Comparison of ENCODE assay signal across 1 cellular context in genomic region chr17:33908363-33909064, GRCh38.
A peak's percentile ranks its signal among the peaks of the same experiment; 100 is the strongest.
TF ChIP-seq lines count a peak whose summit lies in the region.

No MANE protein-coding gene starts in this region.

TF ChIP-seq in K562, 482 proteins besides CTCF, POLR2A, EP300 and RAD21 (continued from another document and continues in another):
- peak; percentile 70 for TF ChIP-seq HMGN3 (IDR thresholded peaks at IDR 0.05; ENCODE audit: borderline replicate concordance, extremely low read depth, insufficient read length, low read depth, low read length)
- TF ChIP-seq ZNF76 (CRISPR knock-in tag; IDR thresholded peaks at IDR 0.05; ENCODE audit: borderline replicate concordance): peak; percentile 99
- TF ChIP-seq ZKSCAN3 (CRISPR knock-in tag; IDR thresholded peaks at IDR 0.05): peak; percentile 43; the same call in 1 of the 2 replicates
- peak; percentile 92 for TF ChIP-seq ZNF79 (CRISPR knock-in tag; IDR thresholded peaks at IDR 0.05; ENCODE audit: low read depth)
- TF ChIP-seq ZNF384 (IDR thresholded peaks at IDR 0.05; ENCODE audit: low read depth, low read length): no peak
- TF ChIP-seq REST (CRISPR knock-in tag; IDR thresholded peaks at IDR 0.05; ENCODE audit: low read depth): 0 out of 2 replicates have a peak, but pooled peaks have one; percentile 61
- TF ChIP-seq ZNF589 (CRISPR knock-in tag; IDR thresholded peaks at IDR 0.05; ENCODE audit: low read depth): peak; percentile 61; the same call in 1 of the 2 replicates
- peak; percentile 66; the same call in 1 of the 2 replicates for TF ChIP-seq HBP1 (CRISPR knock-in tag; IDR thresholded peaks at IDR 0.05)
- peak; percentile 48; the same call in 1 of the 2 replicates for TF ChIP-seq GATA2 (CRISPR knock-in tag; IDR thresholded peaks at IDR 0.05)
- TF ChIP-seq ZNF561 (CRISPR knock-in tag; conservative IDR thresholded peaks at IDR 0.05): peak; percentile 77; the same call in 1 of the 2 replicates
- peak; percentile 91 for TF ChIP-seq PYGO2 (tag; IDR thresholded peaks at IDR 0.05)
- peak; percentile 99 for TF ChIP-seq ZNF583 (CRISPR knock-in tag; IDR thresholded peaks at IDR 0.05)
- TF ChIP-seq, protein P1, sequence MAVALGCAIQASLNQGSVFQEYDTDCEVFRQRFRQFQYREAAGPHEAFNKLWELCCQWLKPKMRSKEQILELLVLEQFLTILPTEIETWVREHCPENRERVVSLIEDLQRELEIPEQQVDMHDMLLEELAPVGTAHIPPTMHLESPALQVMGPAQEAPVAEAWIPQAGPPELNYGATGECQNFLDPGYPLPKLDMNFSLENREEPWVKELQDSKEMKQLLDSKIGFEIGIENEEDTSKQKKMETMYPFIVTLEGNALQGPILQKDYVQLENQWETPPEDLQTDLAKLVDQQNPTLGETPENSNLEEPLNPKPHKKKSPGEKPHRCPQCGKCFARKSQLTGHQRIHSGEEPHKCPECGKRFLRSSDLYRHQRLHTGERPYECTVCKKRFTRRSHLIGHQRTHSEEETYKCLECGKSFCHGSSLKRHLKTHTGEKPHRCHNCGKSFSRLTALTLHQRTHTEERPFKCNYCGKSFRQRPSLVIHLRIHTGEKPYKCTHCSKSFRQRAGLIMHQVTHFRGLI (CRISPR knock-in tag; IDR thresholded peaks at IDR 0.05): peak; percentile 96
- TF ChIP-seq ZBTB43 (CRISPR knock-in tag; IDR thresholded peaks at IDR 0.05): no peak
- TF ChIP-seq HINFP (tag; conservative IDR thresholded peaks at IDR 0.05; ENCODE audit: low read depth): peak; percentile 95
- TF ChIP-seq ZFPM2 (CRISPR knock-in tag; IDR thresholded peaks at IDR 0.05): peak; percentile 89; the same call in 1 of the 2 replicates
- no peak for TF ChIP-seq TFAM (CRISPR knock-in tag; conservative IDR thresholded peaks at IDR 0.05)
- peak; percentile 77; the same call in 1 of the 2 replicates for TF ChIP-seq ZNF75A (CRISPR knock-in tag; IDR thresholded peaks at IDR 0.05)
- TF ChIP-seq ZNF830 (CRISPR knock-in tag; IDR thresholded peaks at IDR 0.05): peak; percentile 94
- peak; percentile 88 for TF ChIP-seq SMARCA4 (IDR thresholded peaks at IDR 0.05)
- no peak for TF ChIP-seq SFPQ (IDR thresholded peaks at IDR 0.05; ENCODE audit: low read depth, low read length)
- TF ChIP-seq, protein P2, sequence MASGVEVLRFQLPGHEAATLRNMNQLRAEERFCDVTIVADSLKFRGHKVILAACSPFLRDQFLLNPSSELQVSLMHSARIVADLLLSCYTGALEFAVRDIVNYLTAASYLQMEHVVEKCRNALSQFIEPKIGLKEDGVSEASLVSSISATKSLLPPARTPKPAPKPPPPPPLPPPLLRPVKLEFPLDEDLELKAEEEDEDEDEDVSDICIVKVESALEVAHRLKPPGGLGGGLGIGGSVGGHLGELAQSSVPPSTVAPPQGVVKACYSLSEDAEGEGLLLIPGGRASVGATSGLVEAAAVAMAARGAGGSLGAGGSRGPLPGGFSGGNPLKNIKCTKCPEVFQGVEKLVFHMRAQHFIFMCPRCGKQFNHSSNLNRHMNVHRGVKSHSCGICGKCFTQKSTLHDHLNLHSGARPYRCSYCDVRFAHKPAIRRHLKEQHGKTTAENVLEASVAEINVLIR (CRISPR knock-in tag; IDR thresholded peaks at IDR 0.05): peak; percentile 81
- TF ChIP-seq ELF1 (tag; IDR thresholded peaks at IDR 0.05): peak; percentile 59
- TF ChIP-seq MBD1 (CRISPR knock-in tag; IDR thresholded peaks at IDR 0.05): peak; percentile 87
- peak; percentile 84; the same call in 1 of the 2 replicates for TF ChIP-seq CTBP1 (IDR thresholded peaks at IDR 0.05; ENCODE audit: borderline replicate concordance)
- peak; percentile 97 for TF ChIP-seq MTF1 (CRISPR knock-in tag; IDR thresholded peaks at IDR 0.05; ENCODE audit: borderline replicate concordance)
- TF ChIP-seq ZNF224 (CRISPR knock-in tag; IDR thresholded peaks at IDR 0.05): no peak
- no peak for TF ChIP-seq FOS (IDR thresholded peaks at IDR 0.05; ENCODE audit: extremely low read depth, insufficient read length)
- TF ChIP-seq NFE2 (IDR thresholded peaks at IDR 0.05; ENCODE audit: low read depth): peak; percentile 88
- TF ChIP-seq KLF16 (IDR thresholded peaks at IDR 0.05): peak; percentile 36; the same call in 1 of the 2 replicates
- no peak for TF ChIP-seq SP1 (CRISPR knock-in tag; IDR thresholded peaks at IDR 0.05)
- TF ChIP-seq, protein P3, sequence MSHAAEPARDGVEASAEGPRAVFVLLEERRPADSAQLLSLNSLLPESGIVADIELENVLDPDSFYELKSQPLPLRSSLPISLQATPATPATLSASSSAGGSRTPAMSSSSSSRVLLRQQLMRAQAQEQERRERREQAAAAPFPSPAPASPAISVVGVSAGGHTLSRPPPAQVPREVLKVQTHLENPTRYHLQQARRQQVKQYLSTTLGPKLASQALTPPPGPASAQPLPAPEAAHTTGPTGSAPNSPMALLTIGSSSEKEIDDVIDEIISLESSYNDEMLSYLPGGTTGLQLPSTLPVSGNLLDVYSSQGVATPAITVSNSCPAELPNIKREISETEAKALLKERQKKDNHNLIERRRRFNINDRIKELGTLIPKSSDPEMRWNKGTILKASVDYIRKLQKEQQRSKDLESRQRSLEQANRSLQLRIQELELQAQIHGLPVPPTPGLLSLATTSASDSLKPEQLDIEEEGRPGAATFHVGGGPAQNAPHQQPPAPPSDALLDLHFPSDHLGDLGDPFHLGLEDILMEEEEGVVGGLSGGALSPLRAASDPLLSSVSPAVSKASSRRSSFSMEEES (CRISPR knock-in tag; IDR thresholded peaks at IDR 0.05): peak; percentile 71
- TF ChIP-seq TCF3 (CRISPR knock-in tag; IDR thresholded peaks at IDR 0.05): 0 out of 2 replicates have a peak, but pooled peaks have one; percentile 28
